17 cellular contexts compared by ENCODE assay signal in genomic region chr5:34041247-34041972, GRCh38. TPM values are rescaled to one million over a fixed set of nuclear protein-coding genes. Genes with fewer than 3 reads are reported as not detected.
DNase-seq lines count a peak whose midpoint lies in the region; ATAC-seq and TF ChIP-seq lines count a peak whose summit lies in the region.
"Had no signal": no experiment of that assay in that cellular context is flagged by ENCODE, and none has a peak within 500 bp of the region (broad histone marks: within the 10 kb centered on the region; RNA-seq: fewer than 3 reads in every experiment).

No MANE protein-coding gene starts in this region.

- TF ChIP-seq CTCF in nephron progenitor cell (IDR thresholded peaks at IDR 0.05) (no peak), osteocyte (IDR thresholded peaks at IDR 0.05) (no peak)

- H3K36me3 Mint-ChIP-seq in nephron progenitor cell (ENCODE audit: low read depth): peaks cover 42% of the 10 kb centered on the region
- H3K36me3 Mint-ChIP-seq in osteocyte (ENCODE audit: unreplicated experiment): peaks cover 2% of the 10 kb centered on the region
- H3K36me3 Mint-ChIP-seq: stimulated activated effector memory CD8-positive, alpha-beta T cell treated with anti-CD3 and anti-CD28 coated beads, Interleukin-12 subunit alpha, Interleukin-12 subunit beta, amount 100 ng/mL, for 72 hours; WTC11 had no signal

- ATAC-seq in GM18907 (IDR thresholded peaks at IDR 0.05; ENCODE audit: unreplicated experiment): peak; percentile 64
- peak; percentile 63 for ATAC-seq in HG02759 (IDR thresholded peaks at IDR 0.05; ENCODE audit: unreplicated experiment)
- ATAC-seq in HG03460 (IDR thresholded peaks at IDR 0.05; ENCODE audit: unreplicated experiment): peak; percentile 52
- ATAC-seq: stimulated activated effector memory CD8-positive, alpha-beta T cell treated with anti-CD3 and anti-CD28 coated beads, Interleukin-12 subunit alpha, Interleukin-12 subunit beta, amount 100 ng/mL, for 72 hours; WTC11 had no signal

- H3K27me3 Mint-ChIP-seq in nephron progenitor cell (ENCODE audit: low read depth, poor library complexity): peaks cover 7% of the 10 kb centered on the region
- H3K27me3 Mint-ChIP-seq in osteocyte (ENCODE audit: unreplicated experiment): no peaks in the 10 kb centered on the region
- H3K27me3 Mint-ChIP-seq: activated naive CD4-positive, alpha-beta T cell treated with anti-CD3 and anti-CD28 coated beads, Interleukin-2, amount 50 U/mL, for 24 hours had no signal

- H3K4me1 Mint-ChIP-seq in nephron progenitor cell (peaks cover 39% of the 10 kb centered on the region), osteocyte (ENCODE audit: unreplicated experiment) (peaks cover 40% of the 10 kb centered on the region)
- H3K4me1 Mint-ChIP-seq: activated naive CD4-positive, alpha-beta T cell treated with anti-CD3 and anti-CD28 coated beads, Interleukin-2, amount 50 U/mL, for 24 hours had no signal

- DNase-seq in nephron progenitor cell (no peak), retina (no peak), osteocyte (ENCODE audit: extremely low spot score, unreplicated experiment) (no peak), NCI-H1417 (lab: John Stamatoyannopoulos, UW) (no peak)
- DNase-seq: DND-41, H9, NCI-H187 treated with DMSO at 0.1 percent for 48 hours, NCI-H526, Peyer's patch had no signal

- H3K9me3 Mint-ChIP-seq in nephron progenitor cell (peaks cover 13% of the 10 kb centered on the region), osteocyte (ENCODE audit: unreplicated experiment) (no peaks in the 10 kb centered on the region)
- H3K9me3 Mint-ChIP-seq: activated naive CD4-positive, alpha-beta T cell treated with anti-CD3 and anti-CD28 coated beads, Interleukin-2, amount 50 U/mL, for 24 hours; stimulated activated effector memory CD8-positive, alpha-beta T cell treated with anti-CD3 and anti-CD28 coated beads, Interleukin-12 subunit alpha, Interleukin-12 subunit beta, amount 100 ng/mL, for 72 hours had no signal

- H3K4me3 Mint-ChIP-seq in nephron progenitor cell (no peak overlapping the region), osteocyte (ENCODE audit: unreplicated experiment) (no peak overlapping the region)
- H3K4me3 Mint-ChIP-seq: activated naive CD4-positive, alpha-beta T cell treated with anti-CD3 and anti-CD28 coated beads, Interleukin-2, amount 50 U/mL, for 24 hours; H9; stimulated activated effector memory CD8-positive, alpha-beta T cell treated with anti-CD3 and anti-CD28 coated beads, Interleukin-12 subunit alpha, Interleukin-12 subunit beta, amount 100 ng/mL, for 72 hours; WTC11 had no signal

- H3K27ac Mint-ChIP-seq in nephron progenitor cell (peak overlapping the region; percentile 66), osteocyte (ENCODE audit: unreplicated experiment) (no peak overlapping the region)
- H3K27ac Mint-ChIP-seq: activated naive CD4-positive, alpha-beta T cell treated with anti-CD3 and anti-CD28 coated beads, Interleukin-2, amount 50 U/mL, for 24 hours; H9; stimulated activated effector memory CD8-positive, alpha-beta T cell treated with anti-CD3 and anti-CD28 coated beads, Interleukin-12 subunit alpha, Interleukin-12 subunit beta, amount 100 ng/mL, for 72 hours; WTC11 had no signal

RNA-seq across cellular contexts. Expression of gene C1QTNF3, which starts 1.6 kb away (rescaled TPM):
- total RNA-seq in osteocyte: 3.3 and 4.8 TPM in 2 replicates

RNA-seq across cellular contexts. Expression of gene AMACR, which starts 33.6 kb away (rescaled TPM):
- total RNA-seq in osteocyte: 12.8 and 13.0 TPM in 2 replicates

RNA-seq across cellular contexts. Expression of gene SLC45A2, which starts 56.9 kb away (rescaled TPM):
- total RNA-seq in osteocyte: not detected in 2 replicates
- total RNA-seq: H9, LHCN-M2, Peyer's patch, ureter, WTC11 had no signal
